Comparison of ENCODE assay signal across 1 cellular context in genomic region chr7:35537067-35538023, GRCh38.
TF ChIP-seq lines count a peak whose summit lies in the region.

No MANE protein-coding gene starts in this region.

TF ChIP-seq in HepG2, 621 proteins besides CTCF, POLR2A, EP300 and RAD21 (continued from another document and continues in another):
- TF ChIP-seq SAP130 (CRISPR knock-in tag; IDR thresholded peaks at IDR 0.05; ENCODE audit: low read depth) (0 out of 2 replicates have a peak, but pooled peaks have one; percentile 23), ZNF496 (CRISPR knock-in tag; IDR thresholded peaks at IDR 0.05; ENCODE audit: insufficient replicate concordance) (no peak), ZNF292 (CRISPR knock-in tag; IDR thresholded peaks at IDR 0.05; ENCODE audit: borderline replicate concordance, low read depth) (no peak), KDM2A (CRISPR knock-in tag; IDR thresholded peaks at IDR 0.05; ENCODE audit: borderline replicate concordance, low read depth) (peak; percentile 83), XRCC5 (optimal IDR thresholded peaks at IDR 0.05; ENCODE audit: low read length) (peak; percentile 77), THAP11 (CRISPR knock-in tag; IDR thresholded peaks at IDR 0.05) (no peak), RBAK (CRISPR knock-in tag; IDR thresholded peaks at IDR 0.05) (no peak), TGIF2 (CRISPR knock-in tag; IDR thresholded peaks at IDR 0.05) (no peak), ZNF230 (CRISPR knock-in tag; IDR thresholded peaks at IDR 0.05) (no peak), GATAD1 (CRISPR knock-in tag; IDR thresholded peaks at IDR 0.05) (0 out of 2 replicates have a peak, but pooled peaks have one; percentile 19), SIN3B (IDR thresholded peaks at IDR 0.05; ENCODE audit: low read length) (no peak), DNMT1 (CRISPR knock-in tag; IDR thresholded peaks at IDR 0.05) (no peak), MAZ (IDR thresholded peaks at IDR 0.05; ENCODE audit: borderline replicate concordance, low read depth, low read length) (no peak), MAZ (CRISPR knock-in tag; IDR thresholded peaks at IDR 0.05; ENCODE audit: low read depth) (no peak), ZNF75D (CRISPR knock-in tag; IDR thresholded peaks at IDR 0.05; ENCODE audit: borderline replicate concordance) (no peak), ZNF691 (CRISPR knock-in tag; IDR thresholded peaks at IDR 0.05; ENCODE audit: borderline replicate concordance, low read depth) (peak; percentile 62; the same call in 1 of the 2 replicates), SETDB1 (CRISPR knock-in tag; IDR thresholded peaks at IDR 0.05; ENCODE audit: borderline replicate concordance) (no peak), MXI1 (IDR thresholded peaks at IDR 0.05; ENCODE audit: borderline replicate concordance, low read depth, low read length) (no peak), ATAD3A (CRISPR knock-in tag; IDR thresholded peaks at IDR 0.05) (no peak), GTF3A (CRISPR knock-in tag; conservative IDR thresholded peaks at IDR 0.05) (no peak), ZNF839 (CRISPR knock-in tag; IDR thresholded peaks at IDR 0.05; ENCODE audit: borderline replicate concordance) (no peak), ZNF264 (CRISPR knock-in tag; IDR thresholded peaks at IDR 0.05) (no peak), DRAP1 (CRISPR knock-in tag; IDR thresholded peaks at IDR 0.05) (no peak), HNF4A (CRISPR knock-in tag; IDR thresholded peaks at IDR 0.05) (no peak), ZNF557 (CRISPR knock-in tag; IDR thresholded peaks at IDR 0.05) (no peak), ZFP37 (CRISPR knock-in tag; IDR thresholded peaks at IDR 0.05; ENCODE audit: borderline replicate concordance) (no peak), HNRNPH1 (optimal IDR thresholded peaks at IDR 0.05; ENCODE audit: low read depth, low read length) (no peak), TBX2 (CRISPR knock-in tag; IDR thresholded peaks at IDR 0.05; ENCODE audit: borderline replicate concordance) (no peak), HMGXB4 (CRISPR knock-in tag; IDR thresholded peaks at IDR 0.05; ENCODE audit: borderline replicate concordance in 1 of 2, low read depth in 1 of 2) (peak; percentile 51 to 73; a peak in 2 of 4 replicates), POGK (CRISPR knock-in tag; conservative IDR thresholded peaks at IDR 0.05) (no peak), ZBTB46 (CRISPR knock-in tag; IDR thresholded peaks at IDR 0.05; ENCODE audit: borderline replicate concordance) (no peak), ZNF768 (CRISPR knock-in tag; IDR thresholded peaks at IDR 0.05) (peak; percentile 51; the same call in 1 of the 2 replicates), MYC (CRISPR knock-in tag; IDR thresholded peaks at IDR 0.05; ENCODE audit: borderline replicate concordance) (peak; percentile 67; the same call in 1 of the 2 replicates), FOXK2 (IDR thresholded peaks at IDR 0.05) (no peak), ZNF136 (CRISPR knock-in tag; IDR thresholded peaks at IDR 0.05; ENCODE audit: low read depth) (no peak), ZNF501 (CRISPR knock-in tag; IDR thresholded peaks at IDR 0.05) (no peak), KDM3A (CRISPR knock-in tag; IDR thresholded peaks at IDR 0.05; ENCODE audit: low read depth) (no peak), ZNF367 (CRISPR knock-in tag; IDR thresholded peaks at IDR 0.05; ENCODE audit: borderline replicate concordance) (no peak), THAP9 (CRISPR knock-in tag; IDR thresholded peaks at IDR 0.05; ENCODE audit: borderline replicate concordance) (no peak), SP2 (CRISPR knock-in tag; IDR thresholded peaks at IDR 0.05) (no peak), ZNF451 (CRISPR knock-in tag; IDR thresholded peaks at IDR 0.05) (no peak), ZXDC (CRISPR knock-in tag; IDR thresholded peaks at IDR 0.05) (no peak), DMAP1 (CRISPR knock-in tag; IDR thresholded peaks at IDR 0.05) (no peak), ZNF362 (CRISPR knock-in tag; IDR thresholded peaks at IDR 0.05; ENCODE audit: borderline replicate concordance) (peak; percentile 58; the same call in 1 of the 2 replicates), CEBPG (CRISPR knock-in tag; IDR thresholded peaks at IDR 0.05) (no peak)
- TF ChIP-seq, protein P1, sequence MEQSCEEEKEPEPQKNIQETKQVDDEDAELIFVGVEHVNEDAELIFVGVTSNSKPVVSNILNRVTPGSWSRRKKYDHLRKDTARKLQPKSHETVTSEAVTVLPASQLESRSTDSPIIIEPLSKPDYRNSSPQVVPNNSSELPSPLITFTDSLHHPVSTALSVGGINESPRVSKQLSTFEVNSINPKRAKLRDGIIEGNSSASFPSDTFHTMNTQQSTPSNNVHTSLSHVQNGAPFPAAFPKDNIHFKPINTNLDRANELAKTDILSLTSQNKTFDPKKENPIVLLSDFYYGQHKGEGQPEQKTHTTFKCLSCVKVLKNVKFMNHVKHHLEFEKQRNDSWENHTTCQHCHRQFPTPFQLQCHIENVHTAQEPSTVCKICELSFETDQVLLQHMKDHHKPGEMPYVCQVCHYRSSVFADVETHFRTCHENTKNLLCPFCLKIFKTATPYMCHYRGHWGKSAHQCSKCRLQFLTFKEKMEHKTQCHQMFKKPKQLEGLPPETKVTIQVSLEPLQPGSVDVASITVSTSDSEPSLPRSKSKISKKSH (CRISPR knock-in tag; IDR thresholded peaks at IDR 0.05; ENCODE audit: borderline replicate concordance): no peak
- TF ChIP-seq, protein P2, sequence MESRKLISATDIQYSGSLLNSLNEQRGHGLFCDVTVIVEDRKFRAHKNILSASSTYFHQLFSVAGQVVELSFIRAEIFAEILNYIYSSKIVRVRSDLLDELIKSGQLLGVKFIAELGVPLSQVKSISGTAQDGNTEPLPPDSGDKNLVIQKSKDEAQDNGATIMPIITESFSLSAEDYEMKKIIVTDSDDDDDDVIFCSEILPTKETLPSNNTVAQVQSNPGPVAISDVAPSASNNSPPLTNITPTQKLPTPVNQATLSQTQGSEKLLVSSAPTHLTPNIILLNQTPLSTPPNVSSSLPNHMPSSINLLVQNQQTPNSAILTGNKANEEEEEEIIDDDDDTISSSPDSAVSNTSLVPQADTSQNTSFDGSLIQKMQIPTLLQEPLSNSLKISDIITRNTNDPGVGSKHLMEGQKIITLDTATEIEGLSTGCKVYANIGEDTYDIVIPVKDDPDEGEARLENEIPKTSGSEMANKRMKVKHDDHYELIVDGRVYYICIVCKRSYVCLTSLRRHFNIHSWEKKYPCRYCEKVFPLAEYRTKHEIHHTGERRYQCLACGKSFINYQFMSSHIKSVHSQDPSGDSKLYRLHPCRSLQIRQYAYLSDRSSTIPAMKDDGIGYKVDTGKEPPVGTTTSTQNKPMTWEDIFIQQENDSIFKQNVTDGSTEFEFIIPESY (CRISPR knock-in tag; IDR thresholded peaks at IDR 0.05): no peak
- TF ChIP-seq, protein P3, sequence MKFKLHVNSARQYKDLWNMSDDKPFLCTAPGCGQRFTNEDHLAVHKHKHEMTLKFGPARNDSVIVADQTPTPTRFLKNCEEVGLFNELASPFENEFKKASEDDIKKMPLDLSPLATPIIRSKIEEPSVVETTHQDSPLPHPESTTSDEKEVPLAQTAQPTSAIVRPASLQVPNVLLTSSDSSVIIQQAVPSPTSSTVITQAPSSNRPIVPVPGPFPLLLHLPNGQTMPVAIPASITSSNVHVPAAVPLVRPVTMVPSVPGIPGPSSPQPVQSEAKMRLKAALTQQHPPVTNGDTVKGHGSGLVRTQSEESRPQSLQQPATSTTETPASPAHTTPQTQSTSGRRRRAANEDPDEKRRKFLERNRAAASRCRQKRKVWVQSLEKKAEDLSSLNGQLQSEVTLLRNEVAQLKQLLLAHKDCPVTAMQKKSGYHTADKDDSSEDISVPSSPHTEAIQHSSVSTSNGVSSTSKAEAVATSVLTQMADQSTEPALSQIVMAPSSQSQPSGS (CRISPR knock-in tag; IDR thresholded peaks at IDR 0.05): peak; percentile 47; the same call in 1 of the 2 replicates
